ENCODE assay signal across 12 cellular contexts in the genomic region with DNA sequence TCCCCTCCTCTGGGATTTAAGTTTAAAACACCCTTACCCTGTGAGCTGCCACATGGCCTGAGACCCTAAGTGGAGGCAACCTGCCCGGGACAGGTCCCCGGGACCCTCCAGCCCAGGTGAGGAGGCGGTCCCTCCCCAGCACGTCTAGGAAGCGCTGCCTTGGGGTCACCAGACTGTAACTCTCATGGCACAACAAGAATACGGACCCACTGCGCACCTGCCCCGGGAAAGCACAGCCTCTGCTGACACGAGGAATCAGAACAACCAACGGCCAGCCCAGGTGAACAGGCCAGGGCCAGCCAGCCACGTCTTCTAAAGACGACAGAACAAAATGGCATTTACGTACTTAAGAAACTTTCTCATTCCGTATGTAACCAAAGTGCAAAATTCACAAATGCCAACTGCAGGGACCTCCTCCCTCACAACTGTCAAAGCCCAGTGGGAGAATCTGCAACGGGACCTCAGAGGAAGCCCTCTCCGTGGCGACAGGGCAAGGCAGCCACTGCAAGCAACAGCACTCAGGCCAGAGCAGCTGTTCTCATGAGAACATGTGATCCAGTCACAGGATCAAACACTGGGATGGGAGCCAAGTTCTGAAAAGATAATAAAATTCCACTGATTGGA.
DNase-seq lines count a peak whose midpoint lies in the region; ATAC-seq and TF ChIP-seq lines count a peak whose summit lies in the region.
"Had no signal": no experiment of that assay in that cellular context is flagged by ENCODE, and none has a peak within 500 bp of the region (broad histone marks: within the 10 kb centered on the region; RNA-seq: fewer than 3 reads in every experiment).

No MANE protein-coding gene starts in this region.

- H3K27ac ChIP-seq in cardiac muscle cell (no peak overlapping the region), gastrocnemius medialis (peak overlapping the region; percentile 54 to 72 (median 69))
- H3K27ac ChIP-seq: 22Rv1, prostate gland had no signal

- H3K27me3 ChIP-seq in cardiac muscle cell (peaks cover 9% of the 10 kb centered on the region), gastrocnemius medialis (no peaks in the 10 kb centered on the region)

- no peaks in the 10 kb centered on the region for H3K36me3 ChIP-seq in cardiac muscle cell
- no peaks in the 10 kb centered on the region for H3K36me3 ChIP-seq in gastrocnemius medialis
- H3K36me3 ChIP-seq: prostate gland had no signal

- no peak for TF ChIP-seq POLR2A in gastrocnemius medialis (IDR thresholded peaks at IDR 0.05)

- no peaks in the 10 kb centered on the region for H3K9me3 ChIP-seq in cardiac muscle cell (ENCODE audit: low read depth)
- no peaks in the 10 kb centered on the region for H3K9me3 ChIP-seq in gastrocnemius medialis
- H3K9me3 ChIP-seq: prostate gland had no signal

- ATAC-seq in gastrocnemius medialis (peak; percentile 36 to 40), GM21529 (IDR thresholded peaks at IDR 0.05; ENCODE audit: unreplicated experiment) (no peak)
- ATAC-seq: stimulated activated memory B cell treated with anti-CD40 and anti-IgM and Interleukin-4, amounts not matched to agents 10 μg/mL and 1 μg/mL and 100 μg/mL, for 72 hours had no signal

- H3K4me1 ChIP-seq in cardiac muscle cell (ENCODE audit: low read depth), result no peaks in the 10 kb centered on the region
- H3K4me1 ChIP-seq in gastrocnemius medialis, result peaks cover 38 to 40% of the 10 kb centered on the region in 2 donors
- H3K4me1 ChIP-seq: prostate gland had no signal

- H3K4me3 ChIP-seq in cardiac muscle cell (no peak overlapping the region), gastrocnemius medialis (no peak overlapping the region)
- H3K4me3 ChIP-seq: prostate gland had no signal

- DNase-seq in DMS53 (lab: John Stamatoyannopoulos, UW), result peak; percentile 62
- no peak for DNase-seq in DMS53 treated with DMSO at 0.1 percent for 48 hours (lab: John Stamatoyannopoulos, UW; ENCODE audit: unreplicated experiment)
- DNase-seq in SHP77 treated with DMSO at 0.1 percent for 48 hours (lab: John Stamatoyannopoulos, UW), result peak; percentile 17
- DNase-seq in cardiac muscle cell (ENCODE audit: low read depth in 1 of 2, low spot score in 1 of 2), result peak; percentile 46 to 56
- peak in 1 of 2 donors; percentile 37 for DNase-seq in gastrocnemius medialis
- DNase-seq in SIG-M5 (lab: John Stamatoyannopoulos, UW), result no peak
- DNase-seq in GM10248 (ENCODE audit: extremely low spot score), result no peak
- DNase-seq: activated CD4-positive, alpha-beta T cell treated with anti-CD3 and anti-CD28 coated beads for 1 hour had no signal

- in situ Hi-C loops in gastrocnemius medialis (cut with MboI; ENCODE audit: low sequenced_read_pairs in 4 of 4), result no loop called here

- intact Hi-C loops in gastrocnemius medialis (cut with DNase I; ENCODE audit: low total_unique reads), result no loop called here

- POLR2A ChIA-PET in GM10248 (lab: Yijun Ruan, JAX), result no interaction called here

- CTCF ChIA-PET in GM10248 (lab: Yijun Ruan, JAX), result no interaction called here

- no peak for TF ChIP-seq CTCF in cardiac muscle cell (IDR thresholded peaks at IDR 0.05; ENCODE audit: low read depth, low read length)
- TF ChIP-seq CTCF in gastrocnemius medialis (IDR thresholded peaks at IDR 0.05 in 4 of 5, conservative IDR thresholded peaks at IDR 0.05 in 1 of 5), result no peak
- TF ChIP-seq CTCF in GM10248 (IDR thresholded peaks at IDR 0.05; ENCODE audit: control extremely low read depth, extremely low read depth, low read depth, missing control alignments), result no peak

Comparison
In these comparisons a context has a peak if more than half of its experiments do, and no peak if none do; other contexts are left out.
1. DNase-seq: peak in DMS53 (single experiment), SHP77 treated with DMSO at 0.1 percent for 48 hours (single experiment) and cardiac muscle cell (2 of 2); none in DMS53 treated with DMSO at 0.1 percent for 48 hours (single experiment), SIG-M5 (single experiment) and GM10248 (single experiment).